8 cellular contexts compared by ENCODE assay signal in genomic region chr19:1324792-1325567, GRCh38. TPM values are rescaled to one million over a fixed set of nuclear protein-coding genes. Genes with fewer than 3 reads are reported as not detected.
DNase-seq lines count a peak whose midpoint lies in the region; ATAC-seq and TF ChIP-seq lines count a peak whose summit lies in the region.

No MANE protein-coding gene starts in this region.

- TF ChIP-seq CTCF in body of pancreas (IDR thresholded peaks at IDR 0.05): no peak
- TF ChIP-seq CTCF in GM13977 (IDR thresholded peaks at IDR 0.05; ENCODE audit: extremely low read depth, insufficient read depth, missing control alignments): no peak

- peak; percentile 87 for DNase-seq in GM23248
- DNase-seq in NCI-H69 (lab: John Stamatoyannopoulos, UW): peak; percentile 86
- peak; percentile 36 to 51 (median 42) for DNase-seq in body of pancreas
- peak; percentile 72 for DNase-seq in smooth muscle cell of the brain vasculature (ENCODE audit: low read depth, low spot score)
- no peak for DNase-seq in GM13977 (ENCODE audit: low spot score)

- in situ Hi-C loops in GM23248 (cut with MboI): no loop called here
- in situ Hi-C loops in GM13977 (cut with MboI; ENCODE audit: low pct_unique_long_range_greater_than_20kb, low sequenced_read_pairs, unreplicated experiment): no loop called here

- no peaks in the 10 kb centered on the region for H4K20me1 ChIP-seq in GM23248 (ENCODE audit: insufficient read depth)

- H3K27me3 ChIP-seq in GM23248 (replicated peaks; ENCODE audit: insufficient read depth) (no peaks in the 10 kb centered on the region), body of pancreas (peaks cover 0 to 19% of the 10 kb centered on the region in 2 donors), iPS-18a (ENCODE audit: control insufficient read depth, insufficient read depth, low read length) (peaks cover 9% of the 10 kb centered on the region)

- ATAC-seq in body of pancreas: peak; percentile 63
- no peak for ATAC-seq in HG02610 (IDR thresholded peaks at IDR 0.05; ENCODE audit: unreplicated experiment)
- ATAC-seq in GM21367 (IDR thresholded peaks at IDR 0.05; ENCODE audit: unreplicated experiment): no peak

- H3K9me2 ChIP-seq in GM23248 (ENCODE audit: insufficient read depth): no peaks in the 10 kb centered on the region

- 6 to 8% methylated on average over 55 to 62 of the region's 66 CpGs for WGBS in GM23248 (ENCODE audit: low coverage in 1 of 2, low lambda C conversion rate in 2 of 2, missing lambda C conversion rate in 2 of 2), 2 experiments
- 1 to 4% methylated on average over 9 to 64 of the region's 66 CpGs for WGBS in body of pancreas, 2 donors

- H3K36me3 ChIP-seq in GM23248 (ENCODE audit: low read depth): no peaks in the 10 kb centered on the region
- no peaks in the 10 kb centered on the region for H3K36me3 ChIP-seq in body of pancreas (replicated peaks in 1 of 2; ENCODE audit: insufficient read depth in 1 of 2, low read depth in 2 of 2)
- no peaks in the 10 kb centered on the region for H3K36me3 ChIP-seq in iPS-18a (ENCODE audit: control insufficient read depth, low read depth, low read length)

- intact Hi-C loops in body of pancreas (cut with DNase I): no loop called here

- H3K9me3 ChIP-seq in GM23248 (ENCODE audit: low read depth): no peaks in the 10 kb centered on the region
- no peaks in the 10 kb centered on the region for H3K9me3 ChIP-seq in body of pancreas
- no peaks in the 10 kb centered on the region for H3K9me3 ChIP-seq in iPS-18a (ENCODE audit: control insufficient read depth, low read depth, low read length)

- TF ChIP-seq POLR2A in body of pancreas (IDR thresholded peaks at IDR 0.05): no peak

- H3K4me1 ChIP-seq in GM23248 (ENCODE audit: insufficient read depth) (no peaks in the 10 kb centered on the region), body of pancreas (peaks cover 12% of the 10 kb centered on the region), iPS-18a (ENCODE audit: control insufficient read depth, low read depth, low read length) (peaks cover 5% of the 10 kb centered on the region)

- H3F3A ChIP-seq in GM23248 (ENCODE audit: insufficient read depth): no peaks in the 10 kb centered on the region

- no peak overlapping the region for H3K27ac ChIP-seq in GM23248
- H3K27ac ChIP-seq in body of pancreas: no peak overlapping the region
- no peak overlapping the region for H3K27ac ChIP-seq in iPS-18a (ENCODE audit: low read length)

- H3K4me3 ChIP-seq in GM23248 (peak overlapping the region; percentile 50), body of pancreas (no peak overlapping the region), iPS-18a (ENCODE audit: low read length) (peak overlapping the region; percentile 58)

- peak overlapping the region; percentile 66 for H2AFZ ChIP-seq in GM23248

- peak overlapping the region; percentile 54 for H3K9ac ChIP-seq in GM23248
- H3K9ac ChIP-seq in iPS-18a (ENCODE audit: low read length): peak overlapping the region; percentile 45

- no peaks in the 10 kb centered on the region for H3K79me2 ChIP-seq in GM23248 (ENCODE audit: insufficient read depth)

- H3K4me2 ChIP-seq in GM23248 (ENCODE audit: unreplicated experiment): peak overlapping the region; percentile 56

RNA-seq across cellular contexts. Expression of gene EFNA2, which starts 39.3 kb away (rescaled TPM):
- total RNA-seq in GM23248 (2014; rRNA removed; shearing (Covaris generic)): not detected in 2 replicates
- not detected in 2 replicates for polyA plus RNA-seq in GM23248 (2016; fragmentation: Nextera tagmentation; extraction: Ambion mirVana)
- not detected for total RNA-seq in body of pancreas

RNA-seq across cellular contexts. Expression of gene FAM174C, which starts 49.6 kb away (rescaled TPM):
- total RNA-seq in GM23248 (2014; rRNA removed; shearing (Covaris generic)): 61.5 and 84.5 TPM in 2 replicates
- 67.8 and 81.6 TPM in 2 replicates for polyA plus RNA-seq in GM23248 (2016; fragmentation: Nextera tagmentation; extraction: Ambion mirVana)
- 10 to 100 TPM; 48.0 to 63.9 TPM for total RNA-seq in body of pancreas

RNA-seq across cellular contexts. Expression of gene CIRBP, which starts 55.8 kb away (rescaled TPM):
- total RNA-seq in GM23248 (2014; rRNA removed; shearing (Covaris generic)): 239 and 392 TPM in 2 replicates
- 163 and 185 TPM in 2 replicates for polyA plus RNA-seq in GM23248 (2016; fragmentation: Nextera tagmentation; extraction: Ambion mirVana)
- total RNA-seq in body of pancreas: 100 to 1,000 TPM; 582 to 630 TPM

RNA-seq across cellular contexts. Expression of gene NDUFS7, which starts 58.7 kb away (rescaled TPM):
- total RNA-seq in GM23248 (2014; rRNA removed; shearing (Covaris generic)): 64.1 and 67.1 TPM in 2 replicates
- 173 and 177 TPM in 2 replicates for polyA plus RNA-seq in GM23248 (2016; fragmentation: Nextera tagmentation; extraction: Ambion mirVana)
- 10 to 100 TPM; 59.9 to 87.7 TPM for total RNA-seq in body of pancreas

Comparison
In these comparisons a context has a peak if more than half of its experiments do, and no peak if none do; other contexts are left out.
1. H3K4me3 ChIP-seq: peak in GM23248 (single experiment) and iPS-18a (single experiment); none in body of pancreas (0 of 2).